In the genomic region with DNA sequence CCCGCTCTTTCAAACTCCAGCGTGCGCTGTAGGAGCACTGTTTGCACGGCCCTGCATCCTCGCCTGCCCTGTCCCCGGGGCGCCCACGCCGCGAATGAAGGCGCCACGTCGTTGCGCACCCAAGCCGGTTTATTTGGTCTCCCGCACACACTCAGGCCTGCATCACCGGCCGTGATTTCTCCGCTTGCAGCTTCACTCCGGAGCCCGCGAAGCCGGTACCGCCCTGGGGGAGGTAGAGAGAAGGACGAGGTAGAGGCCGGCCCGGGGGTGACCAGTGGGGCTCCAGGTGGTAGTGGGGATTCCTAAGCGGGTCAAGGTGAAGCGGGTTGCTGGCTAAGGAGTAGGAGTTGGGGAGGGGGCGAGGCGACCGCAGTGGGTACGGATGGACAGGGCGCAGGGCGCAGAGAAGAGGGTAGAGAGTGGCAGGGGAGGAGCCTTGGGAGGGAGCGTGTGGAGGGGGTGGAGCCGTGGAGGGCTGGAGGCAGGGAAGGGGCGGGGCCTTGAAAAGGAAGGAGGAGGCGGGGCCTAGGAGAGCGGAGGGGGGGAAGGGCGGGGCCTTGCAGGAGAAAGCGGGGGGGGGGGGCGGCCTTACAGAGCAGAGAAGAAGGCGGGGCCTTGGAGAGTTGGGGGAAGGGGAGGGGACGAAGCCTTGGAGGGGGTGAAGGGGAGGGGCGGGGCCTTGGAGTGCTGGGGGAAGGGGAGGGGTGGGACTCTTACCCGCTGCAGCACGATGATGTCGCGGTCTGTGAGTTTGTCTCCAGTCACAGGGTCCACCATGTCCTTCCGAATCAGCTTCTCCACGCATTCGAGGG, we compare ENCODE assay signal across 8 cellular contexts. TPM values are rescaled to one million over a fixed set of nuclear protein-coding genes. Genes with fewer than 3 reads are reported as not detected.
A peak's percentile ranks its signal among the peaks of the same experiment; 100 is the strongest.
DNase-seq lines count a peak whose midpoint lies in the region; ATAC-seq and TF ChIP-seq lines count a peak whose summit lies in the region.

No MANE protein-coding gene starts in this region.

- H3K4me3 Mint-ChIP-seq in T-helper 17 cell = peak overlapping the region; percentile 71
- H3K4me3 Mint-ChIP-seq in memory B cell = no peak overlapping the region

- ATAC-seq in T-helper 17 cell (peak; percentile 68), memory B cell (ENCODE audit: low read depth) (peak; percentile 35), GM21526 (IDR thresholded peaks at IDR 0.05; ENCODE audit: low FRiP score, unreplicated experiment) (no peak)
- ATAC-seq in stimulated activated naive CD8-positive, alpha-beta T cell treated with anti-CD3 and anti-CD28 coated beads, Interleukin-15, Interleukin-2, amounts not matched to agents 100 U/mL and 50 U/mL, for 24 hours = no peak

- in situ Hi-C loops in astrocyte of the spinal cord (cut with HindIII; ENCODE audit: low sequenced_read_pairs) = no loop called here

- TF ChIP-seq CTCF in astrocyte of the spinal cord (IDR thresholded peaks at IDR 0.05; ENCODE audit: low read depth, low read length) = no peak

- peaks cover 8% of the 10 kb centered on the region for H3K36me3 Mint-ChIP-seq in T-helper 17 cell (ENCODE audit: low read depth)
- H3K36me3 Mint-ChIP-seq in memory B cell = peaks cover 25% of the 10 kb centered on the region

- H3K27ac Mint-ChIP-seq in T-helper 17 cell = peak overlapping the region; percentile 96
- peak overlapping the region; percentile 62 for H3K27ac Mint-ChIP-seq in memory B cell

- H3K9me3 Mint-ChIP-seq in memory B cell = no peaks in the 10 kb centered on the region

- H3K27me3 Mint-ChIP-seq in T-helper 17 cell (no peaks in the 10 kb centered on the region), memory B cell (no peaks in the 10 kb centered on the region)

- no peak overlapping the region for H3K4me3 ChIP-seq in astrocyte of the spinal cord (ENCODE audit: low read depth, low read length)

- H3K4me1 Mint-ChIP-seq in T-helper 17 cell = peaks cover 53% of the 10 kb centered on the region
- peaks cover 19% of the 10 kb centered on the region for H3K4me1 Mint-ChIP-seq in memory B cell

- DNase-seq in EL = peak; percentile 25
- peak; percentile 54 to 75 (median 64) for DNase-seq in T-helper 17 cell
- peak; percentile 62 for DNase-seq in astrocyte of the spinal cord (ENCODE audit: low read depth, low spot score)
- no peak for DNase-seq in memory B cell (ENCODE audit: low spot score in 2 of 2)
- peak; percentile 87 for DNase-seq in stimulated activated naive CD8-positive, alpha-beta T cell treated with anti-CD3 and anti-CD28 coated beads, Interleukin-15, Interleukin-2, amounts not matched to agents 100 U/mL and 50 U/mL, for 24 hours
- no peak for DNase-seq in NCI-H2107 treated with DMSO at 0.1 percent for 48 hours (lab: John Stamatoyannopoulos, UW; ENCODE audit: unreplicated experiment)
- DNase-seq in KG1 (lab: John Stamatoyannopoulos, UW) = no peak

- H3K9me3 ChIP-seq in T-helper 17 cell (ENCODE audit: control insufficient read depth, low read length, poor library complexity, severe bottlenecking) = no peaks in the 10 kb centered on the region

RNA-seq across cellular contexts. Expression of a gene that starts 24.6 kb away (rescaled TPM):
- 100 to 1,000 TPM; 161 to 195 TPM for total RNA-seq in T-helper 17 cell

RNA-seq across cellular contexts. Expression of a gene that starts 25.3 kb away (rescaled TPM):
- total RNA-seq in T-helper 17 cell = 1 to 10 TPM; 1.1 to 1.3 TPM

RNA-seq across cellular contexts. Expression of a gene that starts 28.0 kb away (rescaled TPM):
- 1 to 10 TPM in 1 of 2 donors, under 1 TPM in 1; 0.97 to 1.3 TPM for total RNA-seq in T-helper 17 cell

RNA-seq across cellular contexts. Expression of a gene that starts 35.2 kb away (rescaled TPM):
- total RNA-seq in T-helper 17 cell = 10 to 100 TPM; 44.6 to 50.7 TPM

RNA-seq across cellular contexts. Expression of a gene that starts 43.3 kb away (rescaled TPM):
- 10 to 100 TPM; 18.7 to 24.6 TPM for total RNA-seq in T-helper 17 cell

Comparison
In these comparisons a context has a peak if more than half of its experiments do, and no peak if none do; other contexts are left out.
1. DNase-seq: peak in EL (single experiment), T-helper 17 cell (3 of 3), astrocyte of the spinal cord (single experiment) and stimulated activated naive CD8-positive, alpha-beta T cell treated with anti-CD3 and anti-CD28 coated beads, Interleukin-15, Interleukin-2, amounts not matched to agents 100 U/mL and 50 U/mL, for 24 hours (single experiment); none in memory B cell (0 of 2), NCI-H2107 treated with DMSO at 0.1 percent for 48 hours (single experiment) and KG1 (single experiment).
2. ATAC-seq: peak in T-helper 17 cell (single experiment) and memory B cell (single experiment); none in stimulated activated naive CD8-positive, alpha-beta T cell treated with anti-CD3 and anti-CD28 coated beads, Interleukin-15, Interleukin-2, amounts not matched to agents 100 U/mL and 50 U/mL, for 24 hours (single experiment) and GM21526 (single experiment).